ENCODE assay signal across 8 cellular contexts in the genomic region with DNA sequence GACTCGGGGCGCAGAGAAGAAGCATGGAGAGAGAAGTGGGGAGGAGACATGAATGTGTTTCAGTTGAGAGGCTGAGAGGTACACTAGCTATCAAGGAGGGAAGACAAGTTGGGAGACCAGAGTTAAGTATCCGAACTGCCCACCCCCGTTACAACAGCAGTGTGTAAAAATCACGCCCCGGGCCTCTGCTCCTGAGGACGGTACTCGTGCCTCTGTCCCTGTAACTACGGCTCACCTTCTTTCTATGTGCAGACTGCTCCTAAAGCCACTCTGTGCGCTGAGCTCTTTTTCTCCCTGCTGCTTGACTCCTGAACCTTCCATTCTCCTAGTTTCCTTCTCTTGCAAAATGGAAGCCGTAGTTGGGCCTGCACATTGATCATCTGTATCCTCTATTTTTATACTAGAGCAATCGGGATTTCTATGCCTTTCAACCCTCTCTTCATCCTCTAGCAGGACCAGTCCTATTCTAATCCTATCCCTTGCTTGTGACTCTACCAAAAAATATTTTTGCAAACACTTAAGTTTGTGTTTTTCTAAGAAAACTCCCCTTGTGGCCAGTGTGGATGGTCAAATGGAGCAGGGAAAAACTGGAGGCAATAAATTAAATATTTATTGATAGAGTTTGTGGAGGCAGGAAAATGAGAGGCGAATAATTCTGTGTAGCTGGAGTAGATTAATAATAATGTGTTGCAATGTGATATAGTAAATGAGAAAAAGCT. TPM values are rescaled to one million over a fixed set of nuclear protein-coding genes. Genes with fewer than 3 reads are reported as not detected.
DNase-seq lines count a peak whose midpoint lies in the region; ATAC-seq and TF ChIP-seq lines count a peak whose summit lies in the region.

No MANE protein-coding gene starts in this region.

- H3K9me2 ChIP-seq in OCI-LY1 (ENCODE audit: low read depth, low read length) = no peaks in the 10 kb centered on the region

- no peak overlapping the region for H2AFZ ChIP-seq in OCI-LY1 (ENCODE audit: low read length)

- peak overlapping the region; percentile 83 to 97 (median 92) for H3K4me3 Mint-ChIP-seq in naive thymus-derived CD8-positive, alpha-beta T cell

- no peaks in the 10 kb centered on the region for H3K36me3 ChIP-seq in right atrium auricular region
- peaks cover 40% of the 10 kb centered on the region for H3K36me3 ChIP-seq in OCI-LY1 (ENCODE audit: insufficient read depth, low read length)
- H3K36me3 ChIP-seq in duodenal mucosa (ENCODE audit: control insufficient read depth in 1 of 2, insufficient read depth in 2 of 2, low read length in 2 of 2) = peaks cover 11 to 16% of the 10 kb centered on the region in 2 donors

- H3K9me3 ChIP-seq in right atrium auricular region (no peaks in the 10 kb centered on the region), OCI-LY1 (ENCODE audit: low read length) (no peaks in the 10 kb centered on the region), duodenal mucosa (ENCODE audit: control insufficient read depth in 1 of 2, low read length in 2 of 2) (no peaks in the 10 kb centered on the region)

- no peak for DNase-seq in right atrium auricular region (ENCODE audit: low spot score)
- DNase-seq in cardiac septum (ENCODE audit: low spot score) = no peak
- DNase-seq in naive thymus-derived CD8-positive, alpha-beta T cell = no peak
- DNase-seq in NCI-H128 (lab: John Stamatoyannopoulos, UW; ENCODE audit: unreplicated experiment) = no peak
- DNase-seq in NCI-H1694 treated with DMSO at 0.1 percent for 48 hours (lab: John Stamatoyannopoulos, UW) = no peak
- DNase-seq in putamen (ENCODE audit: low spot score) = no peak

- intact Hi-C loops in cardiac septum (cut with DNase I) = loop anchor here (5.0 kb wide), 2 partner anchors 90 to 195 kb away; no protein-coding TSS in a partner anchor

- H3K27ac ChIP-seq in right atrium auricular region (peak overlapping the region; percentile 96 to 98), OCI-LY1 (ENCODE audit: low read depth, low read length, poor library complexity, severe bottlenecking) (peak overlapping the region; percentile 48), duodenal mucosa (ENCODE audit: low read depth, low read length) (peak overlapping the region; percentile 98)

- H3K27me3 ChIP-seq in right atrium auricular region = no peaks in the 10 kb centered on the region
- H3K27me3 ChIP-seq in OCI-LY1 (ENCODE audit: insufficient read depth, low read length) = no peaks in the 10 kb centered on the region
- H3K27me3 ChIP-seq in duodenal mucosa (ENCODE audit: control insufficient read depth in 1 of 2, insufficient read depth in 2 of 2, low read length in 2 of 2) = no peaks in the 10 kb centered on the region

- no peaks in the 10 kb centered on the region for H3K27me3 Mint-ChIP-seq in naive thymus-derived CD8-positive, alpha-beta T cell

- H4K20me1 ChIP-seq in OCI-LY1 (ENCODE audit: insufficient read depth, low read length) = no peaks in the 10 kb centered on the region

- no peaks in the 10 kb centered on the region for H3K9me3 Mint-ChIP-seq in naive thymus-derived CD8-positive, alpha-beta T cell

- peak overlapping the region; percentile 78 to 99 (median 90) for H3K27ac Mint-ChIP-seq in naive thymus-derived CD8-positive, alpha-beta T cell

- peaks cover 34 to 79% (median 74%) of the 10 kb centered on the region in 4 donors for H3K4me1 Mint-ChIP-seq in naive thymus-derived CD8-positive, alpha-beta T cell

- TF ChIP-seq CTCF in right atrium auricular region (IDR thresholded peaks at IDR 0.05) (peak in 1 of 2 donors; percentile 16), OCI-LY1 (IDR thresholded peaks at IDR 0.05; ENCODE audit: low read length) (peak; percentile 16; the same call in 1 of the 2 replicates)

- POLR2A ChIA-PET in naive thymus-derived CD8-positive, alpha-beta T cell (lab: Charles Lee) = interaction anchor here (0.8 to 4.1 kb wide), 9 partner anchors 9 to 1400 kb away, joined by 3 to 106 read pairs (median 4); partner anchors contain the start of genes GTF3A, MTIF3 and RNF6

- H3K4me3 ChIP-seq in right atrium auricular region (peak overlapping the region; percentile 92 to 98), OCI-LY1 (ENCODE audit: low read depth, low read length, poor library complexity, severe bottlenecking) (peak overlapping the region; percentile 99), duodenal mucosa (ENCODE audit: low read depth in 1 of 2, low read length in 2 of 2) (peak overlapping the region; percentile 90 to 97)

- H3K4me1 ChIP-seq in right atrium auricular region (peaks cover 0 to 29% of the 10 kb centered on the region in 2 donors), OCI-LY1 (ENCODE audit: insufficient read depth, low read length, severe bottlenecking) (peaks cover 32% of the 10 kb centered on the region), duodenal mucosa (ENCODE audit: control insufficient read depth in 1 of 2, insufficient read depth in 2 of 2, low read length in 2 of 2) (peaks cover 30 to 39% of the 10 kb centered on the region in 2 donors)

- H3K4me2 ChIP-seq in OCI-LY1 (ENCODE audit: low read length) = peak overlapping the region; percentile 98

- peak overlapping the region; percentile 98 for H3K9ac ChIP-seq in OCI-LY1 (ENCODE audit: low read length)
- H3K9ac ChIP-seq in duodenal mucosa (ENCODE audit: low read depth in 1 of 2, low read length in 2 of 2) = peak overlapping the region; percentile 90 to 95

- no peaks in the 10 kb centered on the region for H3F3A ChIP-seq in OCI-LY1 (ENCODE audit: insufficient read depth, low read length)

- H3K36me3 Mint-ChIP-seq in naive thymus-derived CD8-positive, alpha-beta T cell = peaks cover 5 to 36% (median 8%) of the 10 kb centered on the region in 3 donors

- ATAC-seq in naive thymus-derived CD8-positive, alpha-beta T cell = no peak

- peaks cover 57% of the 10 kb centered on the region for H3K79me2 ChIP-seq in OCI-LY1 (ENCODE audit: insufficient read depth, low read length)

RNA-seq across cellular contexts. Expression of gene POLR1D, which starts 0.6 kb away (rescaled TPM):
- total RNA-seq in right atrium auricular region = 10 to 100 TPM; 75.6 to 89.3 TPM
- total RNA-seq in cardiac septum = 80.6 TPM
- 100 to 1,000 TPM; 160 to 165 TPM for total RNA-seq in naive thymus-derived CD8-positive, alpha-beta T cell
- 100 to 1,000 TPM; 115 to 136 (median 126) TPM for polyA plus RNA-seq in naive thymus-derived CD8-positive, alpha-beta T cell

RNA-seq across cellular contexts. Expression of gene LNX2, which starts 1.9 kb away (rescaled TPM):
- 10 to 100 TPM; 13.0 to 15.2 TPM for total RNA-seq in right atrium auricular region
- total RNA-seq in cardiac septum = 15.8 TPM
- 10 to 100 TPM; 10.0 to 10.8 TPM for total RNA-seq in naive thymus-derived CD8-positive, alpha-beta T cell
- polyA plus RNA-seq in naive thymus-derived CD8-positive, alpha-beta T cell = 1 to 10 TPM; 2.5 to 3.1 (median 2.8) TPM

Comparison
In these comparisons a context has a peak if more than half of its experiments do, and no peak if none do; other contexts are left out.
1. H3K27ac ChIP-seq: peak in every context shown above with its lines; median percentile 98 in duodenal mucosa; 97 in right atrium auricular region; 48 in OCI-LY1.